ENCODE assay signal across 8 cellular contexts in the genomic region with DNA sequence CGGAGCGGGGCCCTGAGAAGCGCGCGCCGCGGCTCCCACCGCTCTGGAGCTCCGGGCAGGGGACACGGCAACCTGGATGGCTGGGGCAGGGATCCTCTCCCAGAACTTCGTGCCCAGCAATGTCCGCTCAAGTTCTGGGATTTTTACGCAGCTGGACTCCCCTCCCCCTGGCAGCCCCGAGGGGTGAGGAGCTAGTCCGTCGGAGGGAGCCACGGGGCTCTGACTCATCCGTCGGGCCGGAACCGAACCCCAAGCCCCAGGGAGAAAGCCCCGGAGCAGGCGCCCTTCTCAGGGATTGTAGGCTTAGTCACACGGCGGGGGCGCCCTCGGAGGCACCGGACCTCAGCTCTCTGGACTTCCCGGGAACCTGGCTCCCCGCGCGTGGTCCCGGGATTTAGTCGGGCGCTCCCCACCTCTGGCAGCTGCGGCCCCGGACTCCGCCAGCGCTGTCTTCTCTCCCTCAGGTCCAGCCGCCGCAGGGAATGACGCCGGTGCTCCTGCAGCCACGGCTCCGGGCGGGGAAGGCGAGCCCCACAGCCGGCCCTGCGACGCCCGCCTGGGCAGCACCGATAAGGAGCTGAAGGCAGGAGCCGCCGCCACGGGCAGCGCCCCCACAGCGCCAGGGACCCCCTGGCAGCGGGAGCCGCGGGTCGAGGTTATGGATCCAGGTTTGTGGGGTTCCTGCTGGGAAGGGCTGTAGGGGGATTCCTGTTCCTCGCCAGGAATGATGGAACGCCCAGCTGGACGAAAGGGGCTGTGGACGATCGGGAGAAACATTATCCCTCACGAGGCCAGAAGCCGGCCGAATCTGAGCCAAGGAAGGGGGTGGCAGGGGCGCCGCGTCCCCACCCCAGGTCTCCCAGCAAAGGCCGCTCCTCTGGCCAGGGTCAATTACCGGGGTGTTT. TPM values are rescaled to one million over a fixed set of nuclear protein-coding genes. Genes with fewer than 3 reads are reported as not detected.
DNase-seq lines count a peak whose midpoint lies in the region; ATAC-seq, FAIRE-seq and TF ChIP-seq lines count a peak whose summit lies in the region.

No MANE protein-coding gene starts in this region.

- H3K4me3 ChIP-seq in AG04450 (ENCODE audit: low read depth, low read length) (peak overlapping the region; percentile 74), WERI-Rb-1 (ENCODE audit: low read depth, low read length) (peak overlapping the region; percentile 74), lung (peak overlapping the region; percentile 56)

- ATAC-seq in HG03103 (IDR thresholded peaks at IDR 0.05; ENCODE audit: low read depth, unreplicated experiment) (peak; percentile 6), lung (ENCODE audit: insufficient read depth, low FRiP score) (peak; percentile 7)
- ATAC-seq in stimulated activated naive CD8-positive, alpha-beta T cell treated with anti-CD3 and anti-CD28 coated beads, Interleukin-15, Interleukin-2, amounts not matched to agents 100 U/mL and 50 U/mL, for 24 hours: peak; percentile 1

- TF ChIP-seq CTCF in AG04450 (IDR thresholded peaks at IDR 0.05; ENCODE audit: low read depth, low read length) (no peak), WERI-Rb-1 (IDR thresholded peaks at IDR 0.05; ENCODE audit: low read depth, low read length) (no peak), lung (IDR thresholded peaks at IDR 0.05; ENCODE audit: control extremely low read depth, extremely low read depth) (no peak)

- no peak for FAIRE-seq in GM12892 (lab: Jason Lieb, UNC)

- peak overlapping the region; percentile 76 for H3K4me3 Mint-ChIP-seq in dendritic cell treated with granulocyte-macrophage colony-stimulating factor and Interleukin-4, amounts not matched to agents 40 ng/mL and 50 ng/mL, for 4 days

- no peaks in the 10 kb centered on the region for H3K27me3 Mint-ChIP-seq in dendritic cell treated with granulocyte-macrophage colony-stimulating factor and Interleukin-4, amounts not matched to agents 40 ng/mL and 50 ng/mL, for 4 days

- H3K9me3 ChIP-seq in AG04450 (ENCODE audit: control insufficient read depth, insufficient read depth, low read length) (no peaks in the 10 kb centered on the region; the same call in 1 of the 2 replicates), WERI-Rb-1 (ENCODE audit: severe bottlenecking) (no peaks in the 10 kb centered on the region), lung (ENCODE audit: control insufficient read depth in 2 of 2, insufficient read depth in 1 of 2, low read length in 1 of 2) (no peaks in the 10 kb centered on the region)

- POLR2A ChIA-PET in AG04450 (lab: Yijun Ruan, JAX): interaction anchor here (0.7 to 3.8 kb wide), 8 partner anchors 9 to 120 kb away, joined by 3 to 37 read pairs (median 4); a partner anchor contains a TSS

- H3K27me3 ChIP-seq in AG04450 (ENCODE audit: control insufficient read depth, insufficient read depth, low read length) (no peaks in the 10 kb centered on the region), WERI-Rb-1 (ENCODE audit: insufficient read depth, low read depth, severe bottlenecking) (peaks cover 14% of the 10 kb centered on the region), lung (ENCODE audit: control insufficient read depth, insufficient read depth) (no peaks in the 10 kb centered on the region)

- WGBS in lung, 2 donors: 2% methylated on average over 62 to 74 of the region's 74 CpGs

- H3K36me3 ChIP-seq in WERI-Rb-1 (peaks cover 13% of the 10 kb centered on the region), lung (ENCODE audit: control insufficient read depth in 2 of 2, insufficient read depth in 2 of 2, low read length in 2 of 2) (peaks cover 0 to 4% of the 10 kb centered on the region in 2 donors)

- peaks cover 0 to 7% of the 10 kb centered on the region in 2 donors for H3K4me1 ChIP-seq in lung (ENCODE audit: control insufficient read depth in 2 of 2, insufficient read depth in 2 of 2, low read length in 2 of 2)

- CTCF ChIA-PET in AG04450 (lab: Charles Lee): interaction anchor here (1.0 to 3.5 kb wide), 15 partner anchors 9 to 122 kb away, joined by 3 to 43 read pairs (median 5); a partner anchor contains a TSS

- TF ChIP-seq POLR2A in GM12892 (IDR thresholded peaks at IDR 0.05; ENCODE audit: low read depth, low read length): no peak

- H3K27ac Mint-ChIP-seq in dendritic cell treated with granulocyte-macrophage colony-stimulating factor and Interleukin-4, amounts not matched to agents 40 ng/mL and 50 ng/mL, for 4 days: peak overlapping the region; percentile 37

- intact Hi-C loops in dendritic cell treated with granulocyte-macrophage colony-stimulating factor and Interleukin-4, amounts not matched to agents 40 ng/mL and 50 ng/mL, for 4 days (cut with micrococcal nuclease): loop anchor here (2.0 to 10.0 kb wide), 2 partner anchors 30 to 110 kb away; no protein-coding TSS in a partner anchor

- H3K27ac ChIP-seq in AG04450 (ENCODE audit: low read depth, low read length) (peak overlapping the region; percentile 70), WERI-Rb-1 (no peak overlapping the region), lung (ENCODE audit: low read depth in 1 of 2, low read length in 1 of 2) (peak overlapping the region; percentile 73 to 92)

- no peaks in the 10 kb centered on the region for H3K9me3 Mint-ChIP-seq in dendritic cell treated with granulocyte-macrophage colony-stimulating factor and Interleukin-4, amounts not matched to agents 40 ng/mL and 50 ng/mL, for 4 days

- peaks cover 23% of the 10 kb centered on the region for H3K36me3 Mint-ChIP-seq in dendritic cell treated with granulocyte-macrophage colony-stimulating factor and Interleukin-4, amounts not matched to agents 40 ng/mL and 50 ng/mL, for 4 days (ENCODE audit: low read depth)

- DNase-seq in AG04450 (ENCODE audit: low read depth, low spot score) (no peak), WERI-Rb-1 (peak; percentile 33), lung (ENCODE audit: low spot score) (no peak), GM12892 (ENCODE audit: insufficient read length) (no peak), DMS153 (lab: John Stamatoyannopoulos, UW) (no peak)
- DNase-seq in stimulated activated naive CD8-positive, alpha-beta T cell treated with anti-CD3 and anti-CD28 coated beads, Interleukin-15, Interleukin-2, amounts not matched to agents 100 U/mL and 50 U/mL, for 24 hours: peak; percentile 60

- peaks cover 54% of the 10 kb centered on the region for H3K4me1 Mint-ChIP-seq in dendritic cell treated with granulocyte-macrophage colony-stimulating factor and Interleukin-4, amounts not matched to agents 40 ng/mL and 50 ng/mL, for 4 days (ENCODE audit: low read depth)

RNA-seq across cellular contexts. Expression of a gene that starts 0.8 kb away (rescaled TPM):
- polyA plus RNA-seq in AG04450 (2011; rRNA removed): 11.6 and 16.2 TPM in 2 replicates
- 4.8 and 6.7 TPM in 2 replicates for polyA minus RNA-seq in AG04450 (2011; rRNA and poly(A)+ RNA removed)
- total RNA-seq in lung: 10 to 100 TPM; 13.7 to 17.6 TPM
- polyA plus RNA-seq in lung: 10 to 100 TPM; 11.0 to 82.4 TPM
- polyA plus RNA-seq in GM12892 (2012; ENCODE audit: missing spikeins): 0.47 TPM

RNA-seq across cellular contexts. Expression of a gene that starts 31.5 kb away (rescaled TPM):
- polyA plus RNA-seq in AG04450 (2011; rRNA removed) (48.8 and 49.9 TPM in 2 replicates), lung (10 to 100 TPM; 29.8 to 34.0 TPM)
- polyA minus RNA-seq in AG04450 (2011; rRNA and poly(A)+ RNA removed): 44.7 and 53.4 TPM in 2 replicates
- total RNA-seq in lung: 10 to 100 TPM; 35.1 to 74.7 TPM
- 37.8 TPM for polyA plus RNA-seq in GM12892 (2012; ENCODE audit: missing spikeins)

Comparison
In these comparisons a context has a peak if more than half of its experiments do, and no peak if none do; other contexts are left out.
1. DNase-seq: peak in WERI-Rb-1 (single experiment) and stimulated activated naive CD8-positive, alpha-beta T cell treated with anti-CD3 and anti-CD28 coated beads, Interleukin-15, Interleukin-2, amounts not matched to agents 100 U/mL and 50 U/mL, for 24 hours (single experiment); none in AG04450 (single experiment), lung (single experiment), GM12892 (single experiment) and DMS153 (single experiment).
2. Peak in every context shown above with its lines, with median percentiles within 50 percentile points of each other: H3K4me3 ChIP-seq and ATAC-seq.